Comparison of ENCODE assay signal across 17 cellular contexts in the genomic region with DNA sequence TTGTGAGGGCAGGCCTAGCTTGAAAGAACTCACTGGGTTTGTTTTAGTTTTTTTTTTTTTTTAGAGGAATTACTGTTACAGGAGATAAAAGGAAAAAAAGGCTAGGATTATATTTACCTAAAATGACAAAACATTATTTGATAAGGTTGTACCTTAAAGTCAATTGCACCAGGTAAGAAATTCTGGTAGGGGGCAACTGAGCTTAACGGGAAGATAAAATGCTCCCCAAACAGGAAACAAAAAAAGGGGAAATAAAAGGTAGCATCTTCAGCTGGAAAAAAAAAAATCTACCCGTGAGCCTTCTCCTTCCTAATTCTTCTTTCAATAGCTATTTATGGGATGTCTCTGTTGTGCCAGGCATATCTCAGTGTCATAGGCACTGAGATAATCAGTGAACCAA.
"Had no signal": no experiment of that assay in that cellular context is flagged by ENCODE, and none has a peak within 500 bp of the region (broad histone marks: within the 10 kb centered on the region; RNA-seq: fewer than 3 reads in every experiment).

No MANE protein-coding gene starts in this region.

- H3K27me3 ChIP-seq: body of pancreas, gastroesophageal sphincter, stomach, tibial nerve had no signal

- H3K4me3 ChIP-seq: body of pancreas, coronary artery, gastroesophageal sphincter, SK-N-MC, stomach, tibial nerve had no signal

- H3K36me3 Mint-ChIP-seq: activated CD4-positive, alpha-beta memory T cell treated with anti-CD3 and anti-CD28 coated beads for 36 hours; activated naive CD4-positive, alpha-beta T cell treated with anti-CD3 and anti-CD28 coated beads, Interleukin-2, amount 50 U/mL, for 24 hours had no signal

- DNase-seq: activated CD4-positive, alpha-beta memory T cell treated with anti-CD3 and anti-CD28 coated beads for 36 hours; amniotic stem cell; body of pancreas; central memory CD4-positive, alpha-beta T cell; effector memory CD8-positive, alpha-beta T cell; islet precursor cell; stimulated activated CD4-positive, alpha-beta T cell treated with anti-CD3 and anti-CD28 coated beads, Interleukin-15, amount 100 ng/mL, for 24 hours; stimulated activated CD4-positive, alpha-beta T cell treated with anti-CD3 and anti-CD28 coated beads, Interleukin-4, amount 100 ng/mL, for 24 hours; stomach had no signal

- H3K27me3 Mint-ChIP-seq: activated CD4-positive, alpha-beta memory T cell treated with anti-CD3 and anti-CD28 coated beads for 36 hours; effector memory CD8-positive, alpha-beta T cell had no signal

- H3K4me1 ChIP-seq: gastroesophageal sphincter, tibial nerve had no signal

- H3K36me3 ChIP-seq: gastroesophageal sphincter, stomach, tibial nerve had no signal

- ATAC-seq: activated CD4-positive, CD25-positive, alpha-beta regulatory T cell treated with anti-CD3 and anti-CD28 coated beads, Interleukin-2, amount 50 U/mL, for 24 hours; body of pancreas; effector memory CD8-positive, alpha-beta T cell; left lobe of liver had no signal

- H3K9me3 Mint-ChIP-seq: activated CD4-positive, alpha-beta memory T cell treated with anti-CD3 and anti-CD28 coated beads for 36 hours had no signal

- H3K9me3 ChIP-seq: body of pancreas, gastroesophageal sphincter, stomach, tibial nerve had no signal

- H3K27ac Mint-ChIP-seq: activated CD4-positive, alpha-beta memory T cell treated with anti-CD3 and anti-CD28 coated beads for 36 hours; activated naive CD4-positive, alpha-beta T cell treated with anti-CD3 and anti-CD28 coated beads, Interleukin-2, amount 50 U/mL, for 24 hours; effector memory CD8-positive, alpha-beta T cell had no signal

- H3K27ac ChIP-seq: body of pancreas, epithelial cell of prostate, gastroesophageal sphincter, SK-N-MC, tibial nerve had no signal

- H3K4me3 Mint-ChIP-seq: activated CD4-positive, alpha-beta memory T cell treated with anti-CD3 and anti-CD28 coated beads for 36 hours; activated naive CD4-positive, alpha-beta T cell treated with anti-CD3 and anti-CD28 coated beads, Interleukin-2, amount 50 U/mL, for 24 hours; effector memory CD8-positive, alpha-beta T cell had no signal
